ENCODE assay signal across 8 cellular contexts in genomic region chr20:47568019-47568418, GRCh38.
DNase-seq lines count a peak whose midpoint lies in the region; ATAC-seq and TF ChIP-seq lines count a peak whose summit lies in the region.

No MANE protein-coding gene starts in this region.

- peaks cover 51% of the 10 kb centered on the region for H3K36me3 Mint-ChIP-seq in CD4-positive, alpha-beta T cell (ENCODE audit: low read depth)
- H3K36me3 Mint-ChIP-seq in neural progenitor cell = peaks cover 22% of the 10 kb centered on the region

- peaks cover 49% of the 10 kb centered on the region for H3K4me1 Mint-ChIP-seq in CD4-positive, alpha-beta T cell (ENCODE audit: low read depth)
- H3K4me1 Mint-ChIP-seq in neural progenitor cell = peaks cover 5% of the 10 kb centered on the region

- no peak for ATAC-seq in CD4-positive, alpha-beta T cell (ENCODE audit: poor library complexity)
- ATAC-seq in body of pancreas (peak; percentile 82), mucosa of descending colon (peak; percentile 70), HG02970 (IDR thresholded peaks at IDR 0.05; ENCODE audit: low FRiP score, unreplicated experiment) (no peak)

- peaks cover 43% of the 10 kb centered on the region for H4K20me1 ChIP-seq in neural progenitor cell (ENCODE audit: low read depth)

- POLR2A ChIA-PET in CD4-positive, alpha-beta T cell (lab: Charles Lee) = interaction anchor here (0.7 to 1.8 kb wide), 2 partner anchors 66 to 273 kb away, joined by 3 to 4 read pairs; partner anchors contain the start of gene NCOA3

- no peak overlapping the region for H2AFZ ChIP-seq in neural progenitor cell (replicated peaks)

- no peak overlapping the region for H3K4me3 Mint-ChIP-seq in CD4-positive, alpha-beta T cell
- H3K4me3 Mint-ChIP-seq in neural progenitor cell = no peak overlapping the region

- TF ChIP-seq POLR2A in body of pancreas (IDR thresholded peaks at IDR 0.05) = no peak

- peak overlapping the region; percentile 66 for H3K27ac Mint-ChIP-seq in CD4-positive, alpha-beta T cell
- no peak overlapping the region for H3K27ac Mint-ChIP-seq in neural progenitor cell

- no peak overlapping the region for H3K9ac ChIP-seq in neural progenitor cell

- no peak overlapping the region for H3K4me3 ChIP-seq in MG63
- H3K4me3 ChIP-seq in body of pancreas = no peak overlapping the region
- H3K4me3 ChIP-seq in mucosa of descending colon = no peak overlapping the region
- no peak overlapping the region for H3K4me3 ChIP-seq in neural progenitor cell

- no peaks in the 10 kb centered on the region for H3K27me3 Mint-ChIP-seq in CD4-positive, alpha-beta T cell
- H3K27me3 Mint-ChIP-seq in neural progenitor cell (ENCODE audit: insufficient read depth, low read depth) = peaks cover 3% of the 10 kb centered on the region

- peaks cover 99% of the 10 kb centered on the region for H3K79me2 ChIP-seq in neural progenitor cell (ENCODE audit: low read depth)

- no peaks in the 10 kb centered on the region for H3K27me3 ChIP-seq in CD4-positive, alpha-beta T cell (ENCODE audit: control insufficient read depth, insufficient read depth, low read length)
- H3K27me3 ChIP-seq in MG63 = no peaks in the 10 kb centered on the region
- no peaks in the 10 kb centered on the region for H3K27me3 ChIP-seq in body of pancreas
- H3K27me3 ChIP-seq in neural progenitor cell = no peaks in the 10 kb centered on the region

- CTCF ChIA-PET in CD4-positive, alpha-beta T cell (lab: Charles Lee) = interaction anchor here (0.6 to 1.5 kb wide), 2 partner anchors 9 to 11 kb away, joined by 3 to 4 read pairs; no protein-coding TSS in a partner anchor

- no peak overlapping the region for H3K4me2 ChIP-seq in neural progenitor cell

- H3K36me3 ChIP-seq in MG63 (peaks cover 5% of the 10 kb centered on the region), body of pancreas (replicated peaks in 1 of 2; ENCODE audit: insufficient read depth in 1 of 2, low read depth in 2 of 2) (no peaks in the 10 kb centered on the region), mucosa of descending colon (ENCODE audit: low read depth) (no peaks in the 10 kb centered on the region), neural progenitor cell (no peaks in the 10 kb centered on the region)

- no peaks in the 10 kb centered on the region for H3K9me3 ChIP-seq in CD4-positive, alpha-beta T cell (ENCODE audit: control insufficient read depth, low read length)
- peaks cover 11% of the 10 kb centered on the region for H3K9me3 ChIP-seq in MG63
- no peaks in the 10 kb centered on the region for H3K9me3 ChIP-seq in body of pancreas
- peaks cover 8% of the 10 kb centered on the region for H3K9me3 ChIP-seq in mucosa of descending colon
- no peaks in the 10 kb centered on the region for H3K9me3 ChIP-seq in neural progenitor cell (ENCODE audit: low read depth)

- 10 to 11% methylated on average over 2 of the region's 2 CpGs for WGBS in body of pancreas, 2 donors

- no peaks in the 10 kb centered on the region for H3K9me3 Mint-ChIP-seq in CD4-positive, alpha-beta T cell
- H3K9me3 Mint-ChIP-seq in neural progenitor cell = peaks cover 19% of the 10 kb centered on the region

- H3K27ac ChIP-seq in CD4-positive, alpha-beta T cell (ENCODE audit: low read depth, low read length) = no peak overlapping the region
- H3K27ac ChIP-seq in body of pancreas (peak overlapping the region in 3 of 4 donors; percentile 44 to 68 (median 64)), neural progenitor cell (no peak overlapping the region)

- H3F3A ChIP-seq in neural progenitor cell (ENCODE audit: low read depth) = peaks cover 15% of the 10 kb centered on the region

- no peak for TF ChIP-seq CTCF in CD4-positive, alpha-beta T cell (IDR thresholded peaks at IDR 0.05)
- TF ChIP-seq CTCF in body of pancreas (IDR thresholded peaks at IDR 0.05) (no peak), mucosa of descending colon (IDR thresholded peaks at IDR 0.05) (no peak), neural progenitor cell (IDR thresholded peaks at IDR 0.05) (no peak)

- peaks cover 20% of the 10 kb centered on the region for H3K4me1 ChIP-seq in body of pancreas
- H3K4me1 ChIP-seq in mucosa of descending colon (ENCODE audit: low read depth) = peaks cover 17% of the 10 kb centered on the region
- peaks cover 1% of the 10 kb centered on the region for H3K4me1 ChIP-seq in neural progenitor cell

- intact Hi-C loops in CD4-positive, alpha-beta T cell (cut with DNase I, micrococcal nuclease) = no loop called here
- intact Hi-C loops in body of pancreas (cut with DNase I) = no loop called here
- intact Hi-C loops in mucosa of descending colon (cut with DNase I, micrococcal nuclease) = no loop called here

- no peak for DNase-seq in CD4-positive, alpha-beta T cell
- peak; percentile 91 for DNase-seq in MG63
- DNase-seq in body of pancreas = peak; percentile 56 to 77 (median 70)
- DNase-seq in mucosa of descending colon = peak in 1 of 3 donors; percentile 46
- DNase-seq in neural progenitor cell (ENCODE audit: low spot score) = no peak
- DNase-seq in DMS114 treated with DMSO at 0.1 percent for 48 hours (lab: John Stamatoyannopoulos, UW; ENCODE audit: unreplicated experiment) = no peak
- DNase-seq in GM19240 (ENCODE audit: insufficient read length, low spot score) = no peak

Comparison
In these comparisons a context has a peak if more than half of its experiments do, and no peak if none do; other contexts are left out.
1. ATAC-seq: peak in body of pancreas (single experiment) and mucosa of descending colon (single experiment); none in CD4-positive, alpha-beta T cell (single experiment) and HG02970 (single experiment).
2. DNase-seq: peak in MG63 (single experiment) and body of pancreas (4 of 4); none in CD4-positive, alpha-beta T cell (0 of 10), neural progenitor cell (single experiment), DMS114 treated with DMSO at 0.1 percent for 48 hours (single experiment) and GM19240 (single experiment).
3. H3K27ac ChIP-seq: peak in body of pancreas (3 of 4); none in CD4-positive, alpha-beta T cell (single experiment) and neural progenitor cell (single experiment).